ENCODE assay signal across 1 cellular context in genomic region chr6:36820700-36821580, GRCh38.
TF ChIP-seq lines count a peak whose summit lies in the region.

No MANE protein-coding gene starts in this region.

TF ChIP-seq in K562, 482 proteins besides CTCF, POLR2A, EP300 and RAD21 (continued from another document and continues in another):
- TF ChIP-seq THAP12 (CRISPR knock-in tag; IDR thresholded peaks at IDR 0.05) = no peak
- TF ChIP-seq BRD9 (IDR thresholded peaks at IDR 0.05; ENCODE audit: low read depth, partially characterized antibody) = peak; percentile 95
- peak; percentile 40; the same call in 1 of the 2 replicates for TF ChIP-seq CREM (IDR thresholded peaks at IDR 0.05; ENCODE audit: low read depth)
- no peak for TF ChIP-seq RBM25 (IDR thresholded peaks at IDR 0.05; ENCODE audit: low read depth, low read length, severe bottlenecking)
- TF ChIP-seq L3MBTL2 (IDR thresholded peaks at IDR 0.05) = peak; percentile 90
- TF ChIP-seq OTX1 (CRISPR knock-in tag; IDR thresholded peaks at IDR 0.05) = no peak
- TF ChIP-seq HOMEZ (CRISPR knock-in tag; IDR thresholded peaks at IDR 0.05) = no peak
- TF ChIP-seq ZNF263 (CRISPR knock-in tag; IDR thresholded peaks at IDR 0.05; ENCODE audit: borderline replicate concordance) = peak; percentile 19; the same call in 1 of the 2 replicates
- no peak for TF ChIP-seq POLR2AphosphoS5 (IDR thresholded peaks at IDR 0.05; ENCODE audit: control insufficient read depth, insufficient read depth, low read depth, low read length)
- TF ChIP-seq E2F5 (CRISPR knock-in tag; IDR thresholded peaks at IDR 0.05) = no peak
- no peak for TF ChIP-seq KLF1 (tag; IDR thresholded peaks at IDR 0.05)
- TF ChIP-seq ZBED1 (IDR thresholded peaks at IDR 0.05) = no peak
- TF ChIP-seq ESRRA (IDR thresholded peaks at IDR 0.05; ENCODE audit: borderline replicate concordance, low read depth) = no peak
- TF ChIP-seq ATF7 (IDR thresholded peaks at IDR 0.05) = peak; percentile 58
- TF ChIP-seq MAFF (IDR thresholded peaks at IDR 0.05; ENCODE audit: low read length) = no peak
- TF ChIP-seq SAFB (IDR thresholded peaks at IDR 0.05; ENCODE audit: borderline replicate concordance, low read depth, low read length) = no peak
- no peak for TF ChIP-seq TAF7 (tag; IDR thresholded peaks at IDR 0.05)
- no peak for TF ChIP-seq ETS1 (conservative IDR thresholded peaks at IDR 0.05; ENCODE audit: control insufficient read depth, low read depth, low read length)
- TF ChIP-seq JUNB (CRISPR knock-in tag; conservative IDR thresholded peaks at IDR 0.05) = no peak
- TF ChIP-seq ZNF445 (CRISPR knock-in tag; IDR thresholded peaks at IDR 0.05; ENCODE audit: low read depth) = no peak
- no peak for TF ChIP-seq ZNF586 (CRISPR knock-in tag; conservative IDR thresholded peaks at IDR 0.05)
- TF ChIP-seq UBTF (IDR thresholded peaks at IDR 0.05; ENCODE audit: borderline replicate concordance in 1 of 2, low read depth in 2 of 2, low read length in 2 of 2) = no peak
- TF ChIP-seq ZNF384 (IDR thresholded peaks at IDR 0.05; ENCODE audit: low read depth, low read length) = peak; percentile 96
- TF ChIP-seq CBFA2T3 (IDR thresholded peaks at IDR 0.05) = no peak; the same call in 1 of the 2 replicates
- TF ChIP-seq THAP7 (CRISPR knock-in tag; IDR thresholded peaks at IDR 0.05) = no peak
- TF ChIP-seq ZNF449 (CRISPR knock-in tag; IDR thresholded peaks at IDR 0.05) = no peak
- TF ChIP-seq U2AF1 (optimal IDR thresholded peaks at IDR 0.05; ENCODE audit: low read depth, low read length) = no peak
- peak; percentile 81 for TF ChIP-seq NCOA1 (IDR thresholded peaks at IDR 0.05; ENCODE audit: low read depth)
- 0 out of 2 replicates have a peak, but pooled peaks have one; percentile 64 for TF ChIP-seq DDX20 (tag; IDR thresholded peaks at IDR 0.05; ENCODE audit: low read depth)
- TF ChIP-seq SOX6 (IDR thresholded peaks at IDR 0.05) = 0 out of 2 replicates have a peak, but pooled peaks have one; percentile 13
- peak; percentile 89 for TF ChIP-seq TOE1 (IDR thresholded peaks at IDR 0.05; ENCODE audit: borderline replicate concordance)
- TF ChIP-seq TOE1 (CRISPR knock-in tag; IDR thresholded peaks at IDR 0.05; ENCODE audit: borderline replicate concordance, low read depth) = no peak
- TF ChIP-seq ZNF212 (CRISPR knock-in tag; IDR thresholded peaks at IDR 0.05) = no peak
- TF ChIP-seq NFATC3 (IDR thresholded peaks at IDR 0.05) = 0 out of 2 replicates have a peak, but pooled peaks have one; percentile 20
- peak; percentile 93 for TF ChIP-seq DPF2 (IDR thresholded peaks at IDR 0.05)
- peak; percentile 86 for TF ChIP-seq ARID1B (IDR thresholded peaks at IDR 0.05)
- TF ChIP-seq TAF1 (IDR thresholded peaks at IDR 0.05; ENCODE audit: control insufficient read depth, extremely low read depth, insufficient read depth, low read length, severe bottlenecking) = no peak
- no peak for TF ChIP-seq TAF9B (IDR thresholded peaks at IDR 0.05; ENCODE audit: partially characterized antibody)
- TF ChIP-seq STAT5A (IDR thresholded peaks at IDR 0.05; ENCODE audit: borderline replicate concordance, low read length) = no peak
- no peak for TF ChIP-seq CBX1 (IDR thresholded peaks at IDR 0.05; ENCODE audit: low read depth)
- TF ChIP-seq HLTF (IDR thresholded peaks at IDR 0.05) = peak; percentile 24; the same call in 1 of the 2 replicates
- TF ChIP-seq FOXO4 (CRISPR knock-in tag; IDR thresholded peaks at IDR 0.05) = no peak
- TF ChIP-seq MYNN (IDR thresholded peaks at IDR 0.05) = no peak
- TF ChIP-seq MYNN (CRISPR knock-in tag; IDR thresholded peaks at IDR 0.05) = no peak
- peak; percentile 39; the same call in 1 of the 2 replicates for TF ChIP-seq GABPB1 (CRISPR knock-in tag; IDR thresholded peaks at IDR 0.05)
- TF ChIP-seq ZFP91 (CRISPR knock-in tag; IDR thresholded peaks at IDR 0.05) = no peak
- TF ChIP-seq HDGF (IDR thresholded peaks at IDR 0.05) = 0 out of 2 replicates have a peak, but pooled peaks have one; percentile 18
- TF ChIP-seq ELF4 (CRISPR knock-in tag; IDR thresholded peaks at IDR 0.05) = 0 out of 2 replicates have a peak, but pooled peaks have one; percentile 15
- no peak for TF ChIP-seq ZNF133 (CRISPR knock-in tag; IDR thresholded peaks at IDR 0.05)
- peak; percentile 31 to 55 for TF ChIP-seq AFF1 (IDR thresholded peaks at IDR 0.05; ENCODE audit: low read depth in 1 of 2, partially characterized antibody in 2 of 2)
